18 cellular contexts compared by ENCODE assay signal in genomic region chr1:4180066-4180735, GRCh38.
DNase-seq lines count a peak whose midpoint lies in the region; ATAC-seq lines count a peak whose summit lies in the region.
"Had no signal": no experiment of that assay in that cellular context is flagged by ENCODE, and none has a peak within 500 bp of the region (broad histone marks: within the 10 kb centered on the region; RNA-seq: fewer than 3 reads in every experiment).

No MANE protein-coding gene starts in this region.

- ATAC-seq in activated T-helper 17 cell treated with anti-CD3 and anti-CD28 coated beads, Interleukin-2, amount 50 U/mL, for 72 hours (replicated peaks), result peak; percentile 69
- no peak for ATAC-seq in stimulated activated effector memory CD8-positive, alpha-beta T cell treated with anti-CD3 and anti-CD28 coated beads, Interleukin-12 subunit alpha, Interleukin-12 subunit beta, amount 100 ng/mL, for 72 hours
- ATAC-seq: PC-3 had no signal

- peaks cover 49% of the 10 kb centered on the region for H3K4me1 ChIP-seq in BLaER1

- H4K20me1 ChIP-seq in BLaER1, result no peaks in the 10 kb centered on the region

- H3K36me3 ChIP-seq in BLaER1, result no peaks in the 10 kb centered on the region

- H3K9me3 Mint-ChIP-seq in activated T-helper 17 cell treated with anti-CD3 and anti-CD28 coated beads, Interleukin-2, amount 50 U/mL, for 72 hours, result no peaks in the 10 kb centered on the region
- H3K9me3 Mint-ChIP-seq in stimulated activated effector memory CD8-positive, alpha-beta T cell treated with anti-CD3 and anti-CD28 coated beads, Interleukin-12 subunit alpha, Interleukin-12 subunit beta, amount 100 ng/mL, for 72 hours, result no peaks in the 10 kb centered on the region

- no peaks in the 10 kb centered on the region for H3K4me1 Mint-ChIP-seq in activated T-helper 17 cell treated with anti-CD3 and anti-CD28 coated beads, Interleukin-2, amount 50 U/mL, for 72 hours
- no peaks in the 10 kb centered on the region for H3K4me1 Mint-ChIP-seq in stimulated activated effector memory CD8-positive, alpha-beta T cell treated with anti-CD3 and anti-CD28 coated beads, Interleukin-12 subunit alpha, Interleukin-12 subunit beta, amount 100 ng/mL, for 72 hours

- H3K9ac ChIP-seq in BLaER1, result no peak overlapping the region
- H3K9ac ChIP-seq: KMS-11 had no signal

- H3K4me3 ChIP-seq in BLaER1, result no peak overlapping the region

- peak; percentile 33 for DNase-seq in activated CD8-positive, alpha-beta memory T cell treated with anti-CD3 and anti-CD28 coated beads for 24 hours
- no peak for DNase-seq in activated CD8-positive, alpha-beta memory T cell treated with anti-CD3 and anti-CD28 coated beads, Interleukin-2, amount 50 U/mL, for 48 hours
- DNase-seq in mesenteric fat pad (ENCODE audit: low spot score) (peak; percentile 67), NCI-H2196 treated with DMSO at 0.1 percent for 48 hours (lab: John Stamatoyannopoulos, UW; ENCODE audit: unreplicated experiment) (no peak)
- DNase-seq in stimulated activated effector memory CD8-positive, alpha-beta T cell treated with anti-CD3 and anti-CD28 coated beads, Interleukin-12 subunit alpha, Interleukin-12 subunit beta, amount 100 ng/mL, for 72 hours (ENCODE audit: low spot score in 2 of 2), result no peak
- DNase-seq: DMS79, HFFc6, MV-4-11, NCI-H1694 treated with DMSO at 0.1 percent for 48 hours, NCI-H226, NCI-H524 treated with DMSO at 0.1 percent for 48 hours, PC-3, RPMI8226, SHP77 treated with DMSO at 0.1 percent for 48 hours had no signal

- no peak overlapping the region for H3K27ac ChIP-seq in BLaER1
- H3K27ac ChIP-seq: C4-2B, KMS-11 had no signal

- no peaks in the 10 kb centered on the region for H3K27me3 ChIP-seq in BLaER1

- no peaks in the 10 kb centered on the region for H3K36me3 Mint-ChIP-seq in activated T-helper 17 cell treated with anti-CD3 and anti-CD28 coated beads, Interleukin-2, amount 50 U/mL, for 72 hours (ENCODE audit: low read depth)
- H3K36me3 Mint-ChIP-seq in stimulated activated effector memory CD8-positive, alpha-beta T cell treated with anti-CD3 and anti-CD28 coated beads, Interleukin-12 subunit alpha, Interleukin-12 subunit beta, amount 100 ng/mL, for 72 hours, result no peaks in the 10 kb centered on the region

- no peak overlapping the region for H3K27ac Mint-ChIP-seq in activated T-helper 17 cell treated with anti-CD3 and anti-CD28 coated beads, Interleukin-2, amount 50 U/mL, for 72 hours
- H3K27ac Mint-ChIP-seq in stimulated activated effector memory CD8-positive, alpha-beta T cell treated with anti-CD3 and anti-CD28 coated beads, Interleukin-12 subunit alpha, Interleukin-12 subunit beta, amount 100 ng/mL, for 72 hours, result no peak overlapping the region
- H3K27ac Mint-ChIP-seq: HFFc6 had no signal

- no peaks in the 10 kb centered on the region for H3K9me3 ChIP-seq in BLaER1

- peaks cover 4% of the 10 kb centered on the region for H3K27me3 Mint-ChIP-seq in activated T-helper 17 cell treated with anti-CD3 and anti-CD28 coated beads, Interleukin-2, amount 50 U/mL, for 72 hours

- no peak overlapping the region for H3K4me3 Mint-ChIP-seq in activated T-helper 17 cell treated with anti-CD3 and anti-CD28 coated beads, Interleukin-2, amount 50 U/mL, for 72 hours
- no peak overlapping the region for H3K4me3 Mint-ChIP-seq in stimulated activated effector memory CD8-positive, alpha-beta T cell treated with anti-CD3 and anti-CD28 coated beads, Interleukin-12 subunit alpha, Interleukin-12 subunit beta, amount 100 ng/mL, for 72 hours
- H3K4me3 Mint-ChIP-seq: HFFc6 had no signal

- H3K4me2 ChIP-seq in BLaER1, result peak overlapping the region; percentile 17; the same call in 1 of the 2 replicates
- H3K4me2 ChIP-seq: KMS-11 had no signal

Comparison
In these comparisons a context has a peak if more than half of its experiments do, and no peak if none do; other contexts are left out.
1. DNase-seq: peak in activated CD8-positive, alpha-beta memory T cell treated with anti-CD3 and anti-CD28 coated beads for 24 hours (single experiment) and mesenteric fat pad (single experiment); none in activated CD8-positive, alpha-beta memory T cell treated with anti-CD3 and anti-CD28 coated beads, Interleukin-2, amount 50 U/mL, for 48 hours (single experiment), stimulated activated effector memory CD8-positive, alpha-beta T cell treated with anti-CD3 and anti-CD28 coated beads, Interleukin-12 subunit alpha, Interleukin-12 subunit beta, amount 100 ng/mL, for 72 hours (0 of 2) and NCI-H2196 treated with DMSO at 0.1 percent for 48 hours (single experiment).